In the genomic region with DNA sequence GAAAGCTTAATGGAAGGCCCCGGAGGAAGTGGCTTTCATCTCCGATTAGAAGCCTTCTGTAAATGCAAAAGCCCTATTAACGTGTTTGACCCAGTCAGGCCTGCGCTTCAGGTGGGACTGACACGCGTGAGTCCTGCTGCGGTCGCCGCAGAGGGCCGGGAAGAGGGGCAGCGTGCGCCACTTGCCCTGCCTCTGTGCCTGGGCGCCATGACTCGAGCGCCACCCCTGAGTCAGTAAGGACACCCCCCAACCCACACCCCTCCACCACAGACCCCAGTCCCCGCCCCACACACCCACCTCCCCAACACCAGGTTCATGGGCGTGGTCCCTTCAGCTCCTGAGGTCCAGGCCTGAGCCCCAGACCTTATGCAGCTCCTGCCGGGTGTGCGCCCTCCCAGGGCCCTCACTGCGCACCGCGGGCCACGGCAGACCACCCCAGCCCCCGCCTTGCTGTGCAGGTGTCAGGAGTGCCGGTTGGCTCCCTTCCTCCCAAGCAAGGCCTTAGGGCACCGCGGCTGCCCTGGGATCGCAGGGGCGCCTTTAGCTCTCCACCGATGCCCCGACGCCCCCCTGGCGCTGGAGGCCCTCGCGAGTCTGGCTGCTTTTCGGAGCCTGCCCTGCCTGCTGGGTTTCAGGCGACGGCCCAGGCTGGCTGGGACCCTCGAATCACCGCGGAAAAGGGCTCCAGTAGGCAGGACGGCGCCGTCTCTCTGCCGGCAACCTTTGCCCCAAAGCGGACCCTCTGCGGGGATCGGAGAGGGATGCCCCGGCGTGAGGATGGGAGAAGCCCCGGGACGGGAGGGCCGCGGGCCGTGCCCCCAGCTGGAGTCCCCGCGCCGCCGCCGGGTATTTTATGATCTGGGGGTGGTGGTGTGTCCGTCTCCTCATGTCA, we compare ENCODE assay signal across 9 cellular contexts. TPM values are rescaled to one million over a fixed set of nuclear protein-coding genes. Genes with fewer than 3 reads are reported as not detected.
DNase-seq lines count a peak whose midpoint lies in the region; ATAC-seq lines count a peak whose summit lies in the region.
"Had no signal": no experiment of that assay in that cellular context is flagged by ENCODE, and none has a peak within 500 bp of the region (broad histone marks: within the 10 kb centered on the region; RNA-seq: fewer than 3 reads in every experiment).

No MANE protein-coding gene starts in this region.

- H2BK120ac ChIP-seq in mesendoderm (ENCODE audit: low read depth, low read length), result no peak overlapping the region

- no peaks in the 10 kb centered on the region for H3K79me2 ChIP-seq in mesendoderm (ENCODE audit: control insufficient read depth, insufficient read depth, low read length)

- no peaks in the 10 kb centered on the region for H3K9me3 ChIP-seq in HUES48 (ENCODE audit: control insufficient read depth, insufficient read depth, low read length)
- no peaks in the 10 kb centered on the region for H3K9me3 ChIP-seq in subcutaneous abdominal adipose tissue (ENCODE audit: control insufficient read depth in 5 of 5, low read length in 5 of 5)

- peak overlapping the region; percentile 53 for H3K4me3 ChIP-seq in HUES48 (ENCODE audit: low read depth, low read length)
- no peak overlapping the region for H3K4me3 ChIP-seq in mesendoderm (ENCODE audit: low read length)
- peak overlapping the region in 4 of 5 donors; percentile 36 to 55 (median 50) for H3K4me3 ChIP-seq in subcutaneous abdominal adipose tissue (ENCODE audit: low read depth in 1 of 5, low read length in 5 of 5)

- peak overlapping the region; percentile 85 for H3K56ac ChIP-seq in mesendoderm (ENCODE audit: low read length)

- no peak overlapping the region for H2BK15ac ChIP-seq in mesendoderm (replicated peaks; ENCODE audit: low read depth)

- no peak for ATAC-seq in HG03432 (IDR thresholded peaks at IDR 0.05; ENCODE audit: unreplicated experiment)
- ATAC-seq in HG03175 (IDR thresholded peaks at IDR 0.05; ENCODE audit: unreplicated experiment), result no peak

- H3K4me1 ChIP-seq in HUES48 (ENCODE audit: control insufficient read depth, insufficient read depth, low read length) (peaks cover 6% of the 10 kb centered on the region), mesendoderm (ENCODE audit: control insufficient read depth, low read depth, low read length) (no peaks in the 10 kb centered on the region), subcutaneous abdominal adipose tissue (ENCODE audit: control insufficient read depth in 5 of 5, insufficient read depth in 5 of 5, low read length in 5 of 5) (peaks cover 1 to 41% (median 32%) of the 10 kb centered on the region in 5 donors)

- H3K79me1 ChIP-seq in mesendoderm (ENCODE audit: low read length), result no peaks in the 10 kb centered on the region

- H2AK5ac ChIP-seq in mesendoderm (ENCODE audit: low read length), result no peak overlapping the region

- H3K4ac ChIP-seq in mesendoderm (ENCODE audit: low read depth, low read length), result no peak overlapping the region

- H3K23ac ChIP-seq in mesendoderm (ENCODE audit: low read length), result no peak overlapping the region

- H3K27ac ChIP-seq in HUES48 (ENCODE audit: low read depth, low read length) (no peak overlapping the region), mesendoderm (ENCODE audit: low read depth, low read length) (no peak overlapping the region), subcutaneous abdominal adipose tissue (ENCODE audit: low read depth, low read length) (no peak overlapping the region)

- no peak overlapping the region for H3K18ac ChIP-seq in mesendoderm (ENCODE audit: low read length)

- H4K5ac ChIP-seq in mesendoderm (ENCODE audit: low read length), result no peak overlapping the region

- H2BK5ac ChIP-seq in mesendoderm (ENCODE audit: low read length), result no peak overlapping the region

- no peak overlapping the region for H3K9ac ChIP-seq in HUES48 (ENCODE audit: low read depth, low read length)
- H3K9ac ChIP-seq in mesendoderm (ENCODE audit: low read length), result peak overlapping the region; percentile 51
- H3K9ac ChIP-seq in subcutaneous abdominal adipose tissue (ENCODE audit: low read length in 5 of 5), result peak overlapping the region in 2 of 5 donors; percentile 35 to 39

- DNase-seq in dermis blood vessel endothelial cell (peak; percentile 2), mesendoderm (no peak), COLO668 (lab: John Stamatoyannopoulos, UW; ENCODE audit: unreplicated experiment) (no peak), NCI-H774 (lab: John Stamatoyannopoulos, UW) (no peak)

- peaks cover 26% of the 10 kb centered on the region for H3K27me3 ChIP-seq in HUES48 (ENCODE audit: control insufficient read depth, insufficient read depth, low read length)
- H3K27me3 ChIP-seq in mesendoderm (ENCODE audit: insufficient read depth, low read length, poor library complexity), result peaks cover 6% of the 10 kb centered on the region
- H3K27me3 ChIP-seq in subcutaneous abdominal adipose tissue (ENCODE audit: control insufficient read depth in 5 of 5, insufficient read depth in 4 of 5, low read length in 5 of 5), result peaks cover 15 to 39% (median 31%) of the 10 kb centered on the region in 5 donors

- WGBS in mesendoderm (ENCODE audit: extremely low coverage, insufficient coverage, low lambda C conversion rate), result no CpG with 5 or more reads among the region's 61 CpGs

- no peak overlapping the region for H4K8ac ChIP-seq in mesendoderm (ENCODE audit: low read depth, low read length)

- H3K4me2 ChIP-seq in mesendoderm (ENCODE audit: low read length), result peak overlapping the region; percentile 50

- H3K36me3 ChIP-seq in HUES48 (ENCODE audit: control insufficient read depth, insufficient read depth, low read length), result peaks cover 16% of the 10 kb centered on the region
- H3K36me3 ChIP-seq in mesendoderm (ENCODE audit: control insufficient read depth, insufficient read depth, low read length), result peaks cover 1% of the 10 kb centered on the region
- H3K36me3 ChIP-seq in subcutaneous abdominal adipose tissue (ENCODE audit: control insufficient read depth in 5 of 5, insufficient read depth in 5 of 5, low read length in 5 of 5), result peaks cover 0 to 6% (median 0%) of the 10 kb centered on the region in 5 donors

RNA-seq across cellular contexts. Expression of a gene that starts 0.6 kb away (rescaled TPM):
- 6.5 and 17.2 TPM in 2 replicates for total RNA-seq in dermis blood vessel endothelial cell
- 14.7 TPM for polyA plus RNA-seq in mesendoderm (2013, experiment 1 of 2)
- polyA plus RNA-seq in mesendoderm (2013, experiment 2 of 2), result 15.0 TPM
- total RNA-seq: OCI-LY7 had no signal
